Comparison of ENCODE assay signal across 16 cellular contexts in the genomic region with DNA sequence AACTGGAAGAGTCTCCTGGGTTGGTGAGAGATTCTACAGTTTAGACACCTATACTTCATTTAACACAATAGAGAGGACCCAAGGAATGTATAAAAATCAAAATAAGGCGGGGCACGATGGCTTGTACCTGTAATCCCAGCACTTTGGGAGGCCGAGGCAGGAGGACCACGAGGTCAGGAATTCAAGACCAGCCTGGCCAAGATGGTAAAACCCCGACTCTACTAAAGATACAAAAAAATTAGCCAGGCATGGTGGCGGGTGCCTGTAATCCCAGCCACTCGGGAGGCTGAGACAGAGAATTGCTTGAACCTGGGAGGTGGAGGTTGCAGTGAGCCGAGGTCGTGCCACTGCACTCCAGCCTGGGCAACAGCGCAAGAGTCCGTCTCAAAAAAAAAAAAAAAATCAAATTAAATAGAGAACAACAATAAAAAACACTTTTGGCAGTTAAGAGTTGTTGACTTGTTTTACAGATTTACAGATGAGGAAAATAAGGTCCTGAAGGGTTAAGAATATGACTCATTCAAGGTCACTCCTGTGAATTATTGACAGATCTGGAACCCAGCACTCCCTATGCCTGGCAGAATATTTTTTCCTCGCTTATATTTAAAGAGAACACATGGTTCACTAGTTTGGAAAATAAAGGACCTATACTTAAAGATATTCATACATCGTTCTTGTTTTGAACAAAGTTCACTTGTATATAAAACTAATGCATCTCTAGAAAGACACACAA. TPM values are rescaled to one million over a fixed set of nuclear protein-coding genes. Genes with fewer than 3 reads are reported as not detected.
DNase-seq lines count a peak whose midpoint lies in the region; ATAC-seq and TF ChIP-seq lines count a peak whose summit lies in the region.
"Had no signal": no experiment of that assay in that cellular context is flagged by ENCODE, and none has a peak within 500 bp of the region (broad histone marks: within the 10 kb centered on the region; RNA-seq: fewer than 3 reads in every experiment).

No MANE protein-coding gene starts in this region.

- H2AFZ ChIP-seq in GM23338 = no peak overlapping the region

- TF ChIP-seq POLR2A in breast epithelium (IDR thresholded peaks at IDR 0.05) = no peak

- DNase-seq in GM23338 (ENCODE audit: low spot score) (no peak), breast epithelium (ENCODE audit: low spot score in 2 of 2) (no peak), kidney tubule cell (ENCODE audit: low spot score) (peak; percentile 82), DMS153 (lab: John Stamatoyannopoulos, UW) (no peak)
- DNase-seq in activated CD8-positive, alpha-beta memory T cell treated with anti-CD3 and anti-CD28 coated beads, Interleukin-2, amount 10 ng/mL, durations not matched to agents 7 days and 5 days = no peak
- DNase-seq in activated CD4-positive, alpha-beta T cell treated with anti-CD3 and anti-CD28 coated beads for 36 hours = no peak
- DNase-seq: activated CD4-positive, alpha-beta memory T cell treated with anti-CD3 and anti-CD28 coated beads, Interleukin-2, amount 10 ng/mL, durations not matched to agents 7 days and 5 days; CD8-positive, alpha-beta T cell; NCI-H2029 treated with DMSO at 0.1 percent for 48 hours; NCI-H510A treated with DMSO at 0.1 percent for 48 hours; stimulated activated CD4-positive, alpha-beta T cell treated with anti-CD3 and anti-CD28 coated beads, Interleukin-15, amount 100 ng/mL, for 24 hours; stimulated activated naive CD8-positive, alpha-beta T cell treated with anti-CD3 and anti-CD28 coated beads, Interleukin-15, Interleukin-2, amounts not matched to agents 100 U/mL and 50 U/mL, for 24 hours had no signal

- H3K36me3 ChIP-seq in GM23338 (ENCODE audit: insufficient read depth) (no peaks in the 10 kb centered on the region), breast epithelium (no peaks in the 10 kb centered on the region), rectal smooth muscle tissue (ENCODE audit: control insufficient read depth, insufficient read depth, low read length) (no peaks in the 10 kb centered on the region)
- H3K36me3 ChIP-seq: prostate gland had no signal

- H3K27ac Mint-ChIP-seq in GM23338 = no peak overlapping the region
- H3K27ac Mint-ChIP-seq in activated CD8-positive, alpha-beta memory T cell treated with anti-CD3 and anti-CD28 coated beads, Interleukin-2, amount 10 ng/mL, durations not matched to agents 7 days and 5 days = no peak overlapping the region
- H3K27ac Mint-ChIP-seq in activated CD4-positive, alpha-beta T cell treated with anti-CD3 and anti-CD28 coated beads for 36 hours = no peak overlapping the region
- H3K27ac Mint-ChIP-seq: activated CD4-positive, alpha-beta memory T cell treated with anti-CD3 and anti-CD28 coated beads, Interleukin-2, amount 10 ng/mL, durations not matched to agents 7 days and 5 days; CD8-positive, alpha-beta T cell had no signal

- no peaks in the 10 kb centered on the region for H3K9me2 ChIP-seq in GM23338 (ENCODE audit: insufficient read depth)

- no peak overlapping the region for H3K4me3 Mint-ChIP-seq in GM23338
- no peak overlapping the region for H3K4me3 Mint-ChIP-seq in activated CD8-positive, alpha-beta memory T cell treated with anti-CD3 and anti-CD28 coated beads, Interleukin-2, amount 10 ng/mL, durations not matched to agents 7 days and 5 days
- no peak overlapping the region for H3K4me3 Mint-ChIP-seq in activated CD4-positive, alpha-beta T cell treated with anti-CD3 and anti-CD28 coated beads for 36 hours
- H3K4me3 Mint-ChIP-seq: activated CD4-positive, alpha-beta memory T cell treated with anti-CD3 and anti-CD28 coated beads, Interleukin-2, amount 10 ng/mL, durations not matched to agents 7 days and 5 days; CD8-positive, alpha-beta T cell had no signal

- H3K4me2 ChIP-seq in GM23338 = peak overlapping the region; percentile 98; the same call in 1 of the 2 replicates

- intact Hi-C loops in breast epithelium (cut with DNase I; ENCODE audit: low total_unique reads) = no loop called here
- intact Hi-C loops in activated CD4-positive, alpha-beta T cell treated with anti-CD3 and anti-CD28 coated beads for 36 hours (cut with DNase I, micrococcal nuclease) = no loop called here

- H3K27me3 Mint-ChIP-seq in GM23338 (ENCODE audit: insufficient read depth, low read depth, poor library complexity) = no peaks in the 10 kb centered on the region
- H3K27me3 Mint-ChIP-seq in activated CD8-positive, alpha-beta memory T cell treated with anti-CD3 and anti-CD28 coated beads, Interleukin-2, amount 10 ng/mL, durations not matched to agents 7 days and 5 days = peaks cover 50% of the 10 kb centered on the region
- peaks cover 19% of the 10 kb centered on the region for H3K27me3 Mint-ChIP-seq in activated CD4-positive, alpha-beta T cell treated with anti-CD3 and anti-CD28 coated beads for 36 hours

- H3K36me3 Mint-ChIP-seq in GM23338 (ENCODE audit: low read depth) = peaks cover 5% of the 10 kb centered on the region
- H3K36me3 Mint-ChIP-seq in activated CD8-positive, alpha-beta memory T cell treated with anti-CD3 and anti-CD28 coated beads, Interleukin-2, amount 10 ng/mL, durations not matched to agents 7 days and 5 days = no peaks in the 10 kb centered on the region
- no peaks in the 10 kb centered on the region for H3K36me3 Mint-ChIP-seq in activated CD4-positive, alpha-beta T cell treated with anti-CD3 and anti-CD28 coated beads for 36 hours (ENCODE audit: low read depth)
- H3K36me3 Mint-ChIP-seq: CD8-positive, alpha-beta T cell had no signal

- ATAC-seq in GM23338 (no peak), GM21529 (IDR thresholded peaks at IDR 0.05; ENCODE audit: unreplicated experiment) (no peak)
- no peak for ATAC-seq in activated CD8-positive, alpha-beta memory T cell treated with anti-CD3 and anti-CD28 coated beads, Interleukin-2, amount 10 ng/mL, durations not matched to agents 7 days and 5 days
- ATAC-seq in activated CD4-positive, alpha-beta T cell treated with anti-CD3 and anti-CD28 coated beads for 36 hours = no peak
- ATAC-seq: CD8-positive, alpha-beta T cell; SK-N-SH treated with all-trans-retinoic acid at 6 μM for 48 hours; stimulated activated naive CD8-positive, alpha-beta T cell treated with anti-CD3 and anti-CD28 coated beads, Interleukin-15, Interleukin-2, amounts not matched to agents 100 U/mL and 50 U/mL, for 24 hours had no signal

- POLR2A ChIA-PET in activated CD4-positive, alpha-beta T cell treated with anti-CD3 and anti-CD28 coated beads for 36 hours (lab: Charles Lee) = no interaction called here

- H3K4me1 ChIP-seq in GM23338 (ENCODE audit: insufficient read depth) = peaks cover 59% of the 10 kb centered on the region
- peaks cover 0 to 7% of the 10 kb centered on the region in 2 donors for H3K4me1 ChIP-seq in breast epithelium
- peaks cover 29% of the 10 kb centered on the region for H3K4me1 ChIP-seq in rectal smooth muscle tissue (ENCODE audit: control insufficient read depth, insufficient read depth, low read length)

- no peaks in the 10 kb centered on the region for H3F3A ChIP-seq in GM23338 (replicated peaks; ENCODE audit: low read depth)

- H3K79me2 ChIP-seq in GM23338 (replicated peaks; ENCODE audit: insufficient read depth) = peaks cover 94% of the 10 kb centered on the region

- H3K27me3 ChIP-seq in GM23338 (ENCODE audit: insufficient read depth) (no peaks in the 10 kb centered on the region), breast epithelium (no peaks in the 10 kb centered on the region), rectal smooth muscle tissue (ENCODE audit: control insufficient read depth, insufficient read depth, low read length) (no peaks in the 10 kb centered on the region)

- CTCF ChIA-PET in activated CD8-positive, alpha-beta memory T cell treated with anti-CD3 and anti-CD28 coated beads, Interleukin-2, amount 10 ng/mL, durations not matched to agents 7 days and 5 days (lab: Charles Lee) = interaction anchor here (1.1 kb wide), 1 partner anchor 20 kb away, joined by 6 read pairs; no protein-coding TSS in a partner anchor
- CTCF ChIA-PET in activated CD4-positive, alpha-beta T cell treated with anti-CD3 and anti-CD28 coated beads for 36 hours (lab: Charles Lee) = no interaction called here

- no peak overlapping the region; the same call in 1 of the 2 replicates for H3K4me3 ChIP-seq in GM23338
- no peak overlapping the region for H3K4me3 ChIP-seq in breast epithelium
- no peak overlapping the region for H3K4me3 ChIP-seq in rectal smooth muscle tissue (ENCODE audit: low read length)
- H3K4me3 ChIP-seq: prostate gland had no signal

- H3K9ac ChIP-seq in rectal smooth muscle tissue (ENCODE audit: low read length) = no peak overlapping the region

- TF ChIP-seq CTCF in GM23338 (conservative IDR thresholded peaks at IDR 0.05; ENCODE audit: low read depth in 2 of 2) (no peak), breast epithelium (IDR thresholded peaks at IDR 0.05) (no peak)

- no peaks in the 10 kb centered on the region for H3K9me3 ChIP-seq in breast epithelium
- H3K9me3 ChIP-seq: prostate gland had no signal

- H3K9me3 Mint-ChIP-seq in GM23338 = no peaks in the 10 kb centered on the region
- H3K9me3 Mint-ChIP-seq in activated CD8-positive, alpha-beta memory T cell treated with anti-CD3 and anti-CD28 coated beads, Interleukin-2, amount 10 ng/mL, durations not matched to agents 7 days and 5 days (ENCODE audit: low read depth) = no peaks in the 10 kb centered on the region
- H3K9me3 Mint-ChIP-seq in activated CD4-positive, alpha-beta T cell treated with anti-CD3 and anti-CD28 coated beads for 36 hours (ENCODE audit: low read depth) = no peaks in the 10 kb centered on the region
- H3K9me3 Mint-ChIP-seq: activated CD4-positive, alpha-beta memory T cell treated with anti-CD3 and anti-CD28 coated beads, Interleukin-2, amount 10 ng/mL, durations not matched to agents 7 days and 5 days; CD8-positive, alpha-beta T cell had no signal

- H3K27ac ChIP-seq in GM23338 (ENCODE audit: low read depth) = no peak overlapping the region
- H3K27ac ChIP-seq in breast epithelium = peak overlapping the region; percentile 84 to 88
- peak overlapping the region; percentile 43 for H3K27ac ChIP-seq in rectal smooth muscle tissue (ENCODE audit: low read depth, low read length)

- peaks cover 48% of the 10 kb centered on the region for H4K20me1 ChIP-seq in GM23338 (replicated peaks; ENCODE audit: insufficient read depth)

- peaks cover 58% of the 10 kb centered on the region for H3K4me1 Mint-ChIP-seq in GM23338
- H3K4me1 Mint-ChIP-seq in activated CD8-positive, alpha-beta memory T cell treated with anti-CD3 and anti-CD28 coated beads, Interleukin-2, amount 10 ng/mL, durations not matched to agents 7 days and 5 days = no peaks in the 10 kb centered on the region
- peaks cover 10% of the 10 kb centered on the region for H3K4me1 Mint-ChIP-seq in activated CD4-positive, alpha-beta T cell treated with anti-CD3 and anti-CD28 coated beads for 36 hours

RNA-seq across cellular contexts. Expression of gene LGR4, which starts 5.2 kb away (rescaled TPM):
- 91.7 and 99.6 TPM in 2 replicates for total RNA-seq in GM23338 (2014; rRNA removed; shearing (Covaris generic))
- polyA plus RNA-seq in GM23338 (2016; fragmentation: Nextera tagmentation; extraction: Ambion mirVana) = 21.2 and 22.6 TPM in 2 replicates
- 10 to 100 TPM; 28.5 to 93.7 (median 34.2) TPM for total RNA-seq in breast epithelium
- under 1 TPM; 0.29 to 0.42 TPM for total RNA-seq in activated CD8-positive, alpha-beta memory T cell treated with anti-CD3 and anti-CD28 coated beads, Interleukin-2, amount 10 ng/mL, durations not matched to agents 7 days and 5 days
- under 1 TPM; 0.19 to 0.21 TPM for total RNA-seq in activated CD4-positive, alpha-beta T cell treated with anti-CD3 and anti-CD28 coated beads for 36 hours

RNA-seq across cellular contexts. Expression of gene LIN7C, which starts 39.2 kb away (rescaled TPM):
- total RNA-seq in GM23338 (2014; rRNA removed; shearing (Covaris generic)) = 61.0 and 65.6 TPM in 2 replicates
- 18.3 and 22.5 TPM in 2 replicates for polyA plus RNA-seq in GM23338 (2016; fragmentation: Nextera tagmentation; extraction: Ambion mirVana)
- 10 to 100 TPM; 26.6 to 43.8 (median 38.0) TPM for total RNA-seq in breast epithelium
- total RNA-seq in activated CD8-positive, alpha-beta memory T cell treated with anti-CD3 and anti-CD28 coated beads, Interleukin-2, amount 10 ng/mL, durations not matched to agents 7 days and 5 days = 10 to 100 TPM; 18.2 to 23.1 TPM
- 10 to 100 TPM; 16.1 to 19.2 TPM for total RNA-seq in activated CD4-positive, alpha-beta T cell treated with anti-CD3 and anti-CD28 coated beads for 36 hours

Comparison
In these comparisons a context has a peak if more than half of its experiments do, and no peak if none do; other contexts are left out.
1. RNA of gene LGR4, which starts 5.2 kb away (total RNA-seq): 91.7 to 99.6 TPM in GM23338 and 28.5 to 93.7 TPM in breast epithelium; 0.29 to 0.42 TPM in activated CD8-positive, alpha-beta memory T cell treated with anti-CD3 and anti-CD28 coated beads, Interleukin-2, amount 10 ng/mL, durations not matched to agents 7 days and 5 days and 0.19 to 0.21 TPM in activated CD4-positive, alpha-beta T cell treated with anti-CD3 and anti-CD28 coated beads for 36 hours; every median in the first group is over 10 times any median in the second.